In genomic region chr2:74514368-74515270, GRCh38 we compare ENCODE assay signal across 9 cellular contexts. TPM values are rescaled to one million over a fixed set of nuclear protein-coding genes. Genes with fewer than 3 reads are reported as not detected.
DNase-seq lines count a peak whose midpoint lies in the region; ATAC-seq and TF ChIP-seq lines count a peak whose summit lies in the region.
"Had no signal": no experiment of that assay in that cellular context is flagged by ENCODE, and none has a peak within 500 bp of the region (broad histone marks: within the 10 kb centered on the region; RNA-seq: fewer than 3 reads in every experiment).

TSS of gene TLX2 (plus strand) at chr2:74514450. CDS start at chr2:74514807, 357 bp downstream.

- CTCF ChIA-PET in Caco-2 (lab: Charles Lee): interaction anchor here (0.6 kb wide), 2 partner anchors 10 to 16 kb away, joined by 3 read pairs; no protein-coding TSS in a partner anchor

- no peaks in the 10 kb centered on the region for H3K36me3 ChIP-seq in Caco-2 (ENCODE audit: control insufficient read depth, insufficient read depth, low read length)
- no peaks in the 10 kb centered on the region for H3K36me3 ChIP-seq in esophagus muscularis mucosa

- H3K27ac Mint-ChIP-seq in Caco-2 (ENCODE audit: unreplicated experiment) (peak within 1 kb of the TSS; percentile 34), HFFc6 (no peak within 1 kb of the TSS), natural killer cell (peak within 1 kb of the TSS in 1 of 2 donors; percentile 36)
- no peak within 1 kb of the TSS for H3K27ac Mint-ChIP-seq in activated T-helper 2 cell treated with anti-CD3 and anti-CD28 coated beads, Interferon-gamma antibody, Interleukin-2, Interleukin-4, amounts not matched to agents 10 μg/mL and 5 μg/mL and 100 μg/mL, durations not matched to agents 14 hours and 24 hours and 36 hours

- H3K9me3 ChIP-seq in Caco-2 (no peaks in the 10 kb centered on the region), esophagus muscularis mucosa (no peaks in the 10 kb centered on the region)

- H3K4me3 Mint-ChIP-seq in Caco-2 (ENCODE audit: unreplicated experiment): peak within 1 kb of the TSS; percentile 72
- peak within 1 kb of the TSS; percentile 38; the same call in 1 of the 2 replicates for H3K4me3 Mint-ChIP-seq in HFFc6
- peak within 1 kb of the TSS; percentile 77 for H3K4me3 Mint-ChIP-seq in activated T-helper 2 cell treated with anti-CD3 and anti-CD28 coated beads, Interferon-gamma antibody, Interleukin-2, Interleukin-4, amounts not matched to agents 10 μg/mL and 5 μg/mL and 100 μg/mL, durations not matched to agents 14 hours and 24 hours and 36 hours (ENCODE audit: low read depth)
- H3K4me3 Mint-ChIP-seq in natural killer cell: peak within 1 kb of the TSS; percentile 75

- H3K27me3 Mint-ChIP-seq in Caco-2 (ENCODE audit: insufficient read depth, unreplicated experiment) (peaks cover 3% of the 10 kb centered on the region), HFFc6 (ENCODE audit: insufficient read depth) (peaks cover 46% of the 10 kb centered on the region), natural killer cell (ENCODE audit: low read depth in 2 of 2) (peaks cover 68 to 80% of the 10 kb centered on the region in 2 donors)
- peaks cover 59% of the 10 kb centered on the region for H3K27me3 Mint-ChIP-seq in activated T-helper 2 cell treated with anti-CD3 and anti-CD28 coated beads, Interferon-gamma antibody, Interleukin-2, Interleukin-4, amounts not matched to agents 10 μg/mL and 5 μg/mL and 100 μg/mL, durations not matched to agents 14 hours and 24 hours and 36 hours (ENCODE audit: low read depth)

- 2% methylated on average over 31 of the region's 82 CpGs for WGBS in esophagus muscularis mucosa

- no TSS peak for BruUV-seq in Caco-2 (replicated peaks; lab: Mats Ljungman, UMichigan)

- H3K27me3 ChIP-seq in Caco-2 (replicated peaks; ENCODE audit: control insufficient read depth, insufficient read depth, low read length): no peaks in the 10 kb centered on the region
- H3K27me3 ChIP-seq in esophagus muscularis mucosa: peaks cover 18 to 100% (median 70%) of the 10 kb centered on the region in 4 donors

- H3K36me3 Mint-ChIP-seq in Caco-2 (ENCODE audit: insufficient read depth, unreplicated experiment): peaks cover 6% of the 10 kb centered on the region
- H3K36me3 Mint-ChIP-seq in HFFc6 (ENCODE audit: low read depth): peaks cover 5% of the 10 kb centered on the region; the same call in 1 of the 2 replicates
- peaks cover 14% of the 10 kb centered on the region for H3K36me3 Mint-ChIP-seq in activated T-helper 2 cell treated with anti-CD3 and anti-CD28 coated beads, Interferon-gamma antibody, Interleukin-2, Interleukin-4, amounts not matched to agents 10 μg/mL and 5 μg/mL and 100 μg/mL, durations not matched to agents 14 hours and 24 hours and 36 hours (ENCODE audit: low read depth)
- no peaks in the 10 kb centered on the region for H3K36me3 Mint-ChIP-seq in natural killer cell

- POLR2A ChIA-PET in Caco-2 (lab: Charles Lee): no interaction called here

- TF ChIP-seq CTCF in Caco-2 (IDR thresholded peaks at IDR 0.05; ENCODE audit: insufficient read depth in 1 of 2, low read depth in 1 of 2, low read length in 1 of 2, severe bottlenecking in 1 of 2, unreplicated experiment in 1 of 2): no peak
- TF ChIP-seq CTCF in HFFc6 (IDR thresholded peaks at IDR 0.05): no peak
- TF ChIP-seq CTCF in natural killer cell (IDR thresholded peaks at IDR 0.05): no peak
- no peak for TF ChIP-seq CTCF in esophagus muscularis mucosa (IDR thresholded peaks at IDR 0.05)

- H3K4me1 Mint-ChIP-seq in Caco-2 (ENCODE audit: low read depth, unreplicated experiment) (no peaks in the 10 kb centered on the region), HFFc6 (ENCODE audit: low read depth) (peaks cover 15% of the 10 kb centered on the region), natural killer cell (peaks cover 10 to 20% of the 10 kb centered on the region in 2 donors)
- peaks cover 23% of the 10 kb centered on the region for H3K4me1 Mint-ChIP-seq in activated T-helper 2 cell treated with anti-CD3 and anti-CD28 coated beads, Interferon-gamma antibody, Interleukin-2, Interleukin-4, amounts not matched to agents 10 μg/mL and 5 μg/mL and 100 μg/mL, durations not matched to agents 14 hours and 24 hours and 36 hours (ENCODE audit: low read depth)

- ATAC-seq in natural killer cell (no peak), HG02840 (IDR thresholded peaks at IDR 0.05; ENCODE audit: low FRiP score, unreplicated experiment) (no peak), GM21786 (IDR thresholded peaks at IDR 0.05; ENCODE audit: unreplicated experiment) (no peak), GM18867 (IDR thresholded peaks at IDR 0.05; ENCODE audit: unreplicated experiment) (no peak)

- H3K9me3 Mint-ChIP-seq in Caco-2 (ENCODE audit: unreplicated experiment) (no peaks in the 10 kb centered on the region), HFFc6 (no peaks in the 10 kb centered on the region), natural killer cell (no peaks in the 10 kb centered on the region)
- no peaks in the 10 kb centered on the region for H3K9me3 Mint-ChIP-seq in activated T-helper 2 cell treated with anti-CD3 and anti-CD28 coated beads, Interferon-gamma antibody, Interleukin-2, Interleukin-4, amounts not matched to agents 10 μg/mL and 5 μg/mL and 100 μg/mL, durations not matched to agents 14 hours and 24 hours and 36 hours

- H3K4me3 ChIP-seq in Caco-2 (ENCODE audit: low read depth, low read length) (peak within 1 kb of the TSS; percentile 60), esophagus muscularis mucosa (peak within 1 kb of the TSS in 2 of 4 donors; percentile 19 to 23)

- intact Hi-C loops in Caco-2 (cut with micrococcal nuclease; ENCODE audit: unreplicated experiment) (no loop called here), natural killer cell (cut with micrococcal nuclease) (no loop called here), esophagus muscularis mucosa (cut with DNase I) (no loop called here)
- intact Hi-C loops in activated T-helper 2 cell treated with anti-CD3 and anti-CD28 coated beads, Interferon-gamma antibody, Interleukin-2, Interleukin-4, amounts not matched to agents 10 μg/mL and 5 μg/mL and 100 μg/mL, durations not matched to agents 14 hours and 24 hours and 36 hours (cut with micrococcal nuclease): loop anchor here (1.0 to 2.0 kb wide), 2 partner anchors 14 to 15 kb away; partner anchors contain the start of genes AUP1, HTRA2 and LBX2

- DNase-seq in Caco-2: no peak
- DNase-seq in HFFc6: no peak
- no peak for DNase-seq in activated T-helper 2 cell treated with anti-CD3 and anti-CD28 coated beads, Interferon-gamma antibody, Interleukin-2, Interleukin-4, amounts not matched to agents 10 μg/mL and 5 μg/mL and 100 μg/mL, durations not matched to agents 14 hours and 24 hours and 36 hours (ENCODE audit: low spot score)
- DNase-seq in natural killer cell: no peak
- no peak for DNase-seq in esophagus muscularis mucosa (ENCODE audit: extremely low spot score)
- DNase-seq: head of caudate nucleus had no signal

- TF ChIP-seq EP300 in esophagus muscularis mucosa (IDR thresholded peaks at IDR 0.05): no peak

- no peak within 1 kb of the TSS for H3K27ac ChIP-seq in esophagus muscularis mucosa (replicated peaks in 1 of 4)

- H3K4me1 ChIP-seq in Caco-2: no peaks in the 10 kb centered on the region
- H3K4me1 ChIP-seq in esophagus muscularis mucosa: peaks cover 29 to 32% (median 32%) of the 10 kb centered on the region in 4 donors

- no peak for TF ChIP-seq POLR2A in esophagus muscularis mucosa (IDR thresholded peaks at IDR 0.05; ENCODE audit: low read depth)

RNA-seq across cellular contexts. Expression of gene TLX2, which starts in this region (rescaled TPM):
- 0.68 and 0.72 TPM in 2 replicates for total RNA-seq in Caco-2 (2022)
- under 1 TPM; 0.17 to 0.31 (median 0.21) TPM for total RNA-seq in HFFc6 (2021; fragmentation: NEBNext Ultra II Directional; extraction: Animal tissue kit (Norgen Biotek cat#: 25700))
- 0.82 and 0.92 TPM in 2 replicates for total RNA-seq in activated T-helper 2 cell treated with anti-CD3 and anti-CD28 coated beads, Interferon-gamma antibody, Interleukin-2, Interleukin-4, amounts not matched to agents 10 μg/mL and 5 μg/mL and 100 μg/mL, durations not matched to agents 14 hours and 24 hours and 36 hours
- total RNA-seq in natural killer cell: under 1 TPM in 2 of 3 donors, not detected in 1; 0.23 to 0.45 TPM
- under 1 TPM in 3 of 4 donors, not detected in 1; 0.42 to 0.99 (median 0.84) TPM for total RNA-seq in esophagus muscularis mucosa
